8 cellular contexts compared by ENCODE assay signal in the genomic region with DNA sequence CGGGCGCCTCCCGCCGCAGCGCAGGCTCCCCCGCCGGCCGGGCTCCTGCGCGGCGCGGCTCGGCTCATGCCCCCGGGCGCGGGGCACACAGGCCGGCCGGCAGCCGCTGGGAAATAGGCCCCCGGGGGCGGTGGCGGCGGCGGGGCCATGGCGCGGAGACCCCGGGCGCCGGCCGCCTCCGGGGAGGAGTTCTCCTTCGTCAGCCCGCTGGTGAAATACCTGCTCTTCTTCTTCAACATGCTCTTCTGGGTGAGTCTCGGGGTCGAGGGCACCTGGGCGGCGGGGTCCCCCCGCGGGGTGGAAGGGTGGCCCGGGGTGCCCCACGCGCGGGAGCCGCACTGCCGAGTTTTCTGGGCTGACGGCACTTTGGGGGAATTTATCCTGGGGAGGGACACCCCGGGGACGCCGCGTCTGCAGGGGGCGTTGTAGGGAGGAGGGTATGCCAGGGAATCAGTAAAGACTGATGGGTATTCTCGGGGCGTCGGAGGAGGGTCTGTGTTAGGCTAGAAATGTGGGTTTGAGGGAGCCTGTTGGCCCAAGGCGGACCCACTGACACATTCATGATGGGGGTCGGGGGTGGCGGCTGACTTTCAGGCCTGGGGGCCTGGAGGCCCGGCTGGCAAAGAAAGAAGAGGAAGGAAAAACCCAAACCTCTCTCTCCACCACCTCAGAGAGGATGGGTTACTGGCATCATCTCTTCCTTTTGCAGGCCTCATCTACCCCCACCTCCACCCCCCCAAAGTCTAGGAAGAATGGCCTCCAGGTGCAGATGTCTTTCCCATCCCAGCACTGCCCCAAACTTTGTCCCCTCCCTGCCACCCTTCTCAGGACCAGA. TPM values are rescaled to one million over a fixed set of nuclear protein-coding genes. Genes with fewer than 3 reads are reported as not detected.
DNase-seq lines count a peak whose midpoint lies in the region; ATAC-seq, FAIRE-seq and TF ChIP-seq lines count a peak whose summit lies in the region.

No MANE protein-coding gene starts in this region.

- peak overlapping the region; percentile 92 for H3K27ac ChIP-seq in GM12878 (ENCODE audit: control insufficient read depth, insufficient read depth)
- H3K27ac ChIP-seq in aorta (ENCODE audit: low read depth in 1 of 2, low read length in 2 of 2) = no peak overlapping the region

- no peak for DNase-seq in CD14-positive monocyte (ENCODE audit: low spot score)
- DNase-seq in GM20000 (ENCODE audit: low spot score) = no peak
- no peak for DNase-seq in MG63
- DNase-seq in GM12878 (ENCODE audit: low read depth, low spot score) = no peak
- no peak for DNase-seq in aorta
- no peak for DNase-seq in NCI-H446 treated with DMSO at 0.1 percent for 48 hours (lab: John Stamatoyannopoulos, UW)
- no peak for DNase-seq in activated CD4-positive, CD25-positive, alpha-beta regulatory T cell treated with anti-CD3 and anti-CD28 coated beads, Interleukin-2, amount 50 U/mL, for 72 hours

- peak overlapping the region; percentile 24 for H2AFZ ChIP-seq in GM12878 (ENCODE audit: control insufficient read depth, low read depth, low read length)

- RAD21 ChIA-PET in GM12878 (lab: Charles Lee; ENCODE audit: unreplicated experiment) = interaction anchor here (0.9 to 8.7 kb wide), 12 partner anchors 8 to 136 kb away, joined by 3 to 71 read pairs (median 8); no protein-coding TSS in a partner anchor

- in situ Hi-C loops in GM12878 (cut with MboI) = no loop called here

- H3K4me1 ChIP-seq in GM12878 (ENCODE audit: control insufficient read depth, insufficient read depth, low read length) = peaks cover 35% of the 10 kb centered on the region
- peaks cover 60% of the 10 kb centered on the region for H3K4me1 ChIP-seq in mononuclear cell (ENCODE audit: insufficient read depth, low read length)
- H3K4me1 ChIP-seq in aorta (ENCODE audit: control insufficient read depth in 1 of 2, insufficient read depth in 2 of 2, low read length in 2 of 2) = no peaks in the 10 kb centered on the region

- H3K4me1 Mint-ChIP-seq in CD14-positive monocyte = peaks cover 56% of the 10 kb centered on the region

- intact Hi-C loops in CD14-positive monocyte (cut with micrococcal nuclease) (no loop called here), GM12878 (cut with micrococcal nuclease; ENCODE audit: unreplicated experiment) (loop anchor here (10.0 kb wide), 1 partner anchor 210 kb away; a partner anchor contains a TSS), aorta (cut with DNase I) (no loop called here)

- H3K27ac Mint-ChIP-seq in CD14-positive monocyte = peak overlapping the region in 5 of 7 donors; percentile 4 to 76 (median 46)

- peaks cover 0 to 2% (median 0%) of the 10 kb centered on the region in 7 donors for H3K9me3 Mint-ChIP-seq in CD14-positive monocyte

- SMC1A ChIA-PET in GM12878 (lab: Charles Lee; ENCODE audit: uncharacterized antibody, unreplicated experiment) = interaction anchor here (1.0 to 5.9 kb wide), 15 partner anchors 8 to 139 kb away, joined by 3 to 83 read pairs (median 6); no protein-coding TSS in a partner anchor

- FAIRE-seq in GM12878 (lab: Jason Lieb, UNC) = no peak

- no peak; the same call in 1 of the 2 replicates for TF ChIP-seq POLR2A in GM12878 (IDR thresholded peaks at IDR 0.05; ENCODE audit: low read depth, low read length)

- TF ChIP-seq RAD21 in GM12878 (IDR thresholded peaks at IDR 0.05; ENCODE audit: insufficient read depth, low read depth, low read length) = no peak

- peaks cover 16 to 30% (median 17%) of the 10 kb centered on the region in 3 donors for H3K27me3 Mint-ChIP-seq in CD14-positive monocyte (ENCODE audit: low read depth in 3 of 3)

- peaks cover 59% of the 10 kb centered on the region for H3K79me2 ChIP-seq in GM12878 (ENCODE audit: control insufficient read depth, insufficient read depth, low read length)

- ATAC-seq in GM12878 = peak; percentile 7
- ATAC-seq in aorta (ENCODE audit: low FRiP score) = no peak

- peak overlapping the region; percentile 95 for H3K4me2 ChIP-seq in GM12878 (ENCODE audit: control insufficient read depth, insufficient read depth)

- no peaks in the 10 kb centered on the region for H4K20me1 ChIP-seq in GM12878 (ENCODE audit: control insufficient read depth, insufficient read depth)

- CTCF ChIA-PET in GM12878 (lab: Yijun Ruan, JAX) = interaction anchor here (1.1 to 5.7 kb wide), 7 partner anchors 9 to 223 kb away, joined by 3 to 168 read pairs (median 5); no protein-coding TSS in a partner anchor

- H3K27me3 ChIP-seq in MG63 = peaks cover 6% of the 10 kb centered on the region; the same call in 1 of the 2 replicates
- no peaks in the 10 kb centered on the region for H3K27me3 ChIP-seq in GM12878 (replicated peaks in 1 of 2; ENCODE audit: control insufficient read depth in 2 of 2, insufficient read depth in 2 of 2, low read length in 1 of 2)
- H3K27me3 ChIP-seq in mononuclear cell (ENCODE audit: insufficient read depth, low read length) = peaks cover 16% of the 10 kb centered on the region
- H3K27me3 ChIP-seq in aorta (ENCODE audit: control insufficient read depth in 1 of 2, insufficient read depth in 2 of 2, low read length in 1 of 2) = no peaks in the 10 kb centered on the region

- H3K4me3 ChIP-seq in MG63 = peak overlapping the region; percentile 42
- peak overlapping the region; percentile 97 for H3K4me3 ChIP-seq in GM12878
- H3K4me3 ChIP-seq in mononuclear cell (ENCODE audit: low read length) = peak overlapping the region; percentile 56
- peak overlapping the region; percentile 32 to 56 for H3K4me3 ChIP-seq in aorta (ENCODE audit: low read length in 2 of 2)

- TF ChIP-seq EP300 in GM12878 (IDR thresholded peaks at IDR 0.05; ENCODE audit: borderline replicate concordance in 1 of 2, control insufficient read depth in 1 of 2, low read depth in 2 of 2, low read length in 2 of 2) = no peak

- H3K4me3 Mint-ChIP-seq in CD14-positive monocyte = peak overlapping the region; percentile 85 to 97

- WGBS in GM12878 (ENCODE audit: insufficient coverage, insufficient replicate concordance, low lambda C conversion rate, missing lambda C conversion rate) = under 1% methylated on average over 58 of the region's 58 CpGs
- 10 to 13% methylated on average over 37 to 58 of the region's 58 CpGs for WGBS in aorta, 2 donors

- H3K9me3 ChIP-seq in MG63 (no peaks in the 10 kb centered on the region), GM12878 (replicated peaks; ENCODE audit: control insufficient read depth, insufficient read depth, low read length) (no peaks in the 10 kb centered on the region), mononuclear cell (ENCODE audit: low read depth, low read length) (no peaks in the 10 kb centered on the region), aorta (ENCODE audit: control insufficient read depth, low read length) (no peaks in the 10 kb centered on the region)

- BruUV-seq in GM12878 (replicated peaks; lab: Mats Ljungman, UMichigan) = no TSS peak

- peak overlapping the region; percentile 82 for H3K9ac ChIP-seq in GM12878 (ENCODE audit: control insufficient read depth, insufficient read depth, low read length)

- POLR2A ChIA-PET in GM12878 (lab: Charles Lee) = interaction anchor here (1.1 to 3.5 kb wide), 7 partner anchors 12 to 211 kb away, joined by 3 to 32 read pairs (median 5); a partner anchor contains a TSS

- TF ChIP-seq CTCF in CD14-positive monocyte (IDR thresholded peaks at IDR 0.05) (peak; percentile 17), GM20000 (IDR thresholded peaks at IDR 0.05; ENCODE audit: extremely low read depth, missing control alignments) (peak; percentile 49), GM12878 (IDR thresholded peaks at IDR 0.05 in 2 of 3, conservative IDR thresholded peaks at IDR 0.05 in 1 of 3; ENCODE audit: control insufficient read depth in 2 of 3, extremely low read depth in 1 of 3, insufficient read depth in 1 of 3, low read depth in 3 of 3, low read length in 3 of 3) (peak; percentile 28 to 61 (median 52); a peak in 5 of 6 replicates)

- no peaks in the 10 kb centered on the region for H3K36me3 ChIP-seq in MG63
- H3K36me3 ChIP-seq in GM12878 (ENCODE audit: control insufficient read depth in 2 of 2, insufficient read depth in 2 of 2, low read length in 1 of 2) = no peaks in the 10 kb centered on the region
- H3K36me3 ChIP-seq in aorta (ENCODE audit: control insufficient read depth in 1 of 2, insufficient read depth in 2 of 2, low read length in 1 of 2) = no peaks in the 10 kb centered on the region

- H3K36me3 Mint-ChIP-seq in CD14-positive monocyte = no peaks in the 10 kb centered on the region

RNA-seq across cellular contexts. Expression of a gene that starts 0.5 kb away (rescaled TPM):
- polyA plus RNA-seq in CD14-positive monocyte = 1 to 10 TPM; 2.9 to 4.4 TPM
- total RNA-seq in MG63 (2014; rRNA removed; shearing (Covaris generic); ENCODE audit: low replicate concordance) = 3.4 and 7.0 TPM in 2 replicates
- 84.1 and 97.9 TPM in 2 replicates for total RNA-seq in GM12878 (2013; cell fraction: nucleolus; rRNA removed)
- total RNA-seq in GM12878 (2014; rRNA removed) = 108 and 109 TPM in 2 replicates
- total RNA-seq in GM12878 (2014; rRNA removed; fragmentation: Illumina TruSeq; extraction: Trizol) = 77.8 and 78.8 TPM in 2 replicates
- total RNA-seq in GM12878 (2021) = 113 and 122 TPM in 2 replicates
- 145 TPM for polyA plus RNA-seq in GM12878 (2011; ENCODE audit: low read depth)
- 89.1 and 123 TPM in 2 replicates for polyA plus RNA-seq in GM12878 (2011; rRNA removed)
- 153 and 156 TPM in 2 replicates for polyA plus RNA-seq in GM12878 (2011; cell fraction: cytosol; rRNA removed)
- polyA plus RNA-seq in GM12878 (2011; cell fraction: nucleus; rRNA removed) = 104 and 146 TPM in 2 replicates
- polyA plus RNA-seq in GM12878 (2012) = 192 and 193 TPM in 2 replicates
- polyA plus RNA-seq in GM12878 (2014; fragmentation: Illumina TruSeq; extraction: Trizol) = 78.5 and 94.8 TPM in 2 replicates
- polyA plus RNA-seq in GM12878 (2014; fragmentation: Nextera tagmentation; extraction: Ambion mirVana) = 10 to 100 TPM; 17.8 to 30.0 TPM
- polyA plus RNA-seq in GM12878 (2014; rRNA removed) = 95.6 and 99.0 TPM in 2 replicates
- 10 to 100 TPM; 12.0 to 15.8 TPM for polyA plus RNA-seq in GM12878 (2016; fragmentation: Nextera tagmentation; extraction: Ambion mirVana)
- 183 and 197 TPM in 2 replicates for polyA minus RNA-seq in GM12878 (2011; rRNA and poly(A)+ RNA removed)
- 46.8 and 47.3 TPM in 2 replicates for polyA minus RNA-seq in GM12878 (2011; cell fraction: cytosol; rRNA and poly(A)+ RNA removed)
- polyA minus RNA-seq in GM12878 (2011; cell fraction: nucleus; rRNA and poly(A)+ RNA removed) = 43.9 and 58.9 TPM in 2 replicates
- total RNA-seq in mononuclear cell = 38.0 TPM
- 10 to 100 TPM in 1 of 2 donors, 1 to 10 TPM in 1; 8.3 to 16.5 TPM for total RNA-seq in aorta
- 1 to 10 TPM; 2.5 to 6.9 TPM for polyA plus RNA-seq in aorta

RNA-seq across cellular contexts. Expression of a gene that starts 43.4 kb away (rescaled TPM):
- polyA plus RNA-seq in CD14-positive monocyte = not detected
- 9.0 and 14.3 TPM in 2 replicates for total RNA-seq in MG63 (2014; rRNA removed; shearing (Covaris generic); ENCODE audit: low replicate concordance)
- total RNA-seq in GM12878 (2013; cell fraction: nucleolus; rRNA removed) = 7.3 and 7.8 TPM in 2 replicates
- 7.8 and 8.2 TPM in 2 replicates for total RNA-seq in GM12878 (2014; rRNA removed)
- 3.0 and 3.3 TPM in 2 replicates for total RNA-seq in GM12878 (2014; rRNA removed; fragmentation: Illumina TruSeq; extraction: Trizol)
- total RNA-seq in GM12878 (2021) = 9.6 and 11.2 TPM in 2 replicates
- polyA plus RNA-seq in GM12878 (2011; ENCODE audit: low read depth) = 5.7 TPM
- polyA plus RNA-seq in GM12878 (2011; rRNA removed) = 0.91 and 1.5 TPM in 2 replicates
- polyA plus RNA-seq in GM12878 (2011; cell fraction: cytosol; rRNA removed) = 2.2 and 2.4 TPM in 2 replicates
- 5.9 and 8.6 TPM in 2 replicates for polyA plus RNA-seq in GM12878 (2011; cell fraction: nucleus; rRNA removed)
- polyA plus RNA-seq in GM12878 (2012) = 12.4 and 13.1 TPM in 2 replicates
- polyA plus RNA-seq in GM12878 (2014; fragmentation: Illumina TruSeq; extraction: Trizol) = 3.2 and 4.6 TPM in 2 replicates
- polyA plus RNA-seq in GM12878 (2014; fragmentation: Nextera tagmentation; extraction: Ambion mirVana) = under 1 TPM; 0.40 to 0.62 TPM
- polyA plus RNA-seq in GM12878 (2014; rRNA removed) = 8.2 and 8.3 TPM in 2 replicates
- 1 to 10 TPM; 1.1 to 1.9 TPM for polyA plus RNA-seq in GM12878 (2016; fragmentation: Nextera tagmentation; extraction: Ambion mirVana)
- 3.5 and 7.3 TPM in 2 replicates for polyA minus RNA-seq in GM12878 (2011; rRNA and poly(A)+ RNA removed)
- 0.83 and 1.3 TPM in 2 replicates for polyA minus RNA-seq in GM12878 (2011; cell fraction: cytosol; rRNA and poly(A)+ RNA removed)
- 1.3 TPM in 2 replicates for polyA minus RNA-seq in GM12878 (2011; cell fraction: nucleus; rRNA and poly(A)+ RNA removed)
- 0.10 TPM for total RNA-seq in mononuclear cell
- 10 to 100 TPM in 1 of 2 donors, 1 to 10 TPM in 1; 7.6 to 17.6 TPM for total RNA-seq in aorta
- polyA plus RNA-seq in aorta = 10 to 100 TPM in 1 of 2 donors, 1 to 10 TPM in 1; 2.9 to 13.0 TPM

Comparison
In these comparisons a context has a peak if more than half of its experiments do, and no peak if none do; other contexts are left out.
1. H3K4me3 ChIP-seq: peak in every context shown above with its lines; median percentile 97 in GM12878; 56 in mononuclear cell; 44 in aorta; 42 in MG63.